ENCODE assay signal across 9 cellular contexts in the genomic region with DNA sequence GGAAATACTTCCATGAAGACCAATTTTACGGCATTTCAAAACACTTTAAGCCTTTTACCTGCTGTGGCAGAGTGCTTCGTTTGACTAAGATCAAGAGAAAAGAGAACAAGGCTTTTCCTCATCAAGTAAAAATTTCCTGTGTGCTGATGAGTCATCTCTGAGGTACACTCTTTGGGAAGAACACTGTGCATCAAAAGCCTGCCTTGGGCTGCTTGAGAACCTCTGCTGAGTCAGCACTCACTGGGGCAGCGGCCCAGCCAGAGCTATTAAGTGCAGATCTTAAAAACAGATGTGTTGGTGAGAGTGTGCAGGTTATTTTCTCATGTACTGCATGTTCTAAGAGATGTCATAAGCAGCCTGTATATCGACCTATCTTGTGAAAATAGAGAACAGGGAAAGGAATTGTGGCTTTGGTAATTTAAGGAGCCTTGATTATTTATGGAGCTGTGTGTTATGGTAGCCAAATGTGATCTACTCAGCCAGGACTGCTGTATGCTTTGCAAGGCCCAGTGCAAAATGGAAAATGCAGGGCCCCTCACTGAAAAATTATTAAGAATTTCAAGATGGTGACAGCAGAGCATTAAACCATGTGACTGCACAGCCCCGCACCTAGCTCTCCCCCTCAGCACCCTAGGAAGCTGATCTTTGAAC.
DNase-seq lines count a peak whose midpoint lies in the region; ATAC-seq and TF ChIP-seq lines count a peak whose summit lies in the region.
"Had no signal": no experiment of that assay in that cellular context is flagged by ENCODE, and none has a peak within 500 bp of the region (broad histone marks: within the 10 kb centered on the region; RNA-seq: fewer than 3 reads in every experiment).

No MANE protein-coding gene starts in this region.

- CTCF ChIA-PET in activated CD8-positive, alpha-beta T cell treated with anti-CD3 and anti-CD28 coated beads for 36 hours (lab: Charles Lee) = interaction anchor here (0.6 to 2.7 kb wide), 25 partner anchors 10 to 435 kb away, joined by 3 to 21 read pairs (median 4); no protein-coding TSS in a partner anchor

- no peaks in the 10 kb centered on the region for H3K27me3 Mint-ChIP-seq in activated CD8-positive, alpha-beta T cell treated with anti-CD3 and anti-CD28 coated beads for 36 hours
- H3K27me3 Mint-ChIP-seq: natural killer cell treated with Interleukin-12 subunit alpha and Interleukin-12 subunit beta and Interleukin-15 and Interleukin-18, amount 100 ng/mL, for 72 hours had no signal

- H3K9me3 ChIP-seq in HUES64 (ENCODE audit: insufficient read depth, low read depth, low read length) (no peaks in the 10 kb centered on the region), heart left ventricle (no peaks in the 10 kb centered on the region), WERI-Rb-1 (ENCODE audit: severe bottlenecking) (no peaks in the 10 kb centered on the region)

- H3K27ac Mint-ChIP-seq in activated CD8-positive, alpha-beta T cell treated with anti-CD3 and anti-CD28 coated beads for 36 hours = no peak overlapping the region

- no peak for TF ChIP-seq CTCF in activated CD8-positive, alpha-beta T cell treated with anti-CD3 and anti-CD28 coated beads for 36 hours (IDR thresholded peaks at IDR 0.05)
- TF ChIP-seq CTCF in heart left ventricle (IDR thresholded peaks at IDR 0.05) = no peak
- TF ChIP-seq CTCF in WERI-Rb-1 (IDR thresholded peaks at IDR 0.05; ENCODE audit: low read depth, low read length) = no peak

- no peak for TF ChIP-seq POLR2A in heart left ventricle (IDR thresholded peaks at IDR 0.05)

- in situ Hi-C loops in Caki2 (cut with HindIII; ENCODE audit: low pct_unique_long_range_greater_than_20kb, low sequenced_read_pairs) = no loop called here

- H3K27me3 ChIP-seq in HUES64 (ENCODE audit: insufficient read depth, low read length) = no peaks in the 10 kb centered on the region
- H3K27me3 ChIP-seq in heart left ventricle = no peaks in the 10 kb centered on the region
- H3K27me3 ChIP-seq in WERI-Rb-1 (ENCODE audit: insufficient read depth, low read depth, severe bottlenecking) = no peaks in the 10 kb centered on the region

- intact Hi-C loops in activated CD8-positive, alpha-beta T cell treated with anti-CD3 and anti-CD28 coated beads for 36 hours (cut with micrococcal nuclease) = loop anchor here (5.0 kb wide), 1 partner anchor 231 kb away; no protein-coding TSS in a partner anchor
- intact Hi-C loops in heart left ventricle (cut with DNase I) = loop anchor here in 2 of 10 donors (5.0 to 10.0 kb wide), 2 partner anchors 63 to 76 kb away; no protein-coding TSS in a partner anchor
- intact Hi-C loops in sciatic nerve (cut with DNase I) = no loop called here

- H3K27ac ChIP-seq in HUES64 (ENCODE audit: low read depth, low read length) = peak overlapping the region; percentile 54
- H3K27ac ChIP-seq in heart left ventricle = peak overlapping the region in 8 of 12 donors; percentile 6 to 67 (median 16)
- H3K27ac ChIP-seq in WERI-Rb-1 = no peak overlapping the region

- no peaks in the 10 kb centered on the region for H3K9me3 Mint-ChIP-seq in activated CD8-positive, alpha-beta T cell treated with anti-CD3 and anti-CD28 coated beads for 36 hours
- H3K9me3 Mint-ChIP-seq: natural killer cell treated with Interleukin-12 subunit alpha and Interleukin-12 subunit beta and Interleukin-15 and Interleukin-18, amount 100 ng/mL, for 72 hours had no signal

- ATAC-seq in activated CD8-positive, alpha-beta T cell treated with anti-CD3 and anti-CD28 coated beads for 36 hours = peak; percentile 29
- ATAC-seq in heart left ventricle (peak in 3 of 4 donors; percentile 32 to 69 (median 66)), sciatic nerve (peak; percentile 83), GM21619 (IDR thresholded peaks at IDR 0.05; ENCODE audit: unreplicated experiment) (no peak)

- H3K4me3 ChIP-seq in HUES64 (ENCODE audit: low read length) (no peak overlapping the region), heart left ventricle (no peak overlapping the region), WERI-Rb-1 (ENCODE audit: low read depth, low read length) (no peak overlapping the region; the same call in 1 of the 2 replicates)

- DNase-seq in Caki2 (ENCODE audit: low read depth) (peak; percentile 77), heart left ventricle (peak in 4 of 5 donors; percentile 32 to 71 (median 54)), sciatic nerve (ENCODE audit: low spot score) (no peak), NCI-H2171 treated with DMSO at 0.1 percent for 48 hours (lab: John Stamatoyannopoulos, UW) (no peak), WERI-Rb-1 (no peak)
- DNase-seq in activated CD8-positive, alpha-beta T cell treated with anti-CD3 and anti-CD28 coated beads for 36 hours = no peak

- POLR2A ChIA-PET in activated CD8-positive, alpha-beta T cell treated with anti-CD3 and anti-CD28 coated beads for 36 hours (lab: Charles Lee) = interaction anchor here (1.0 kb wide), 1 partner anchor 63 kb away, joined by 3 read pairs; no protein-coding TSS in a partner anchor

- no peak overlapping the region for H3K4me3 Mint-ChIP-seq in activated CD8-positive, alpha-beta T cell treated with anti-CD3 and anti-CD28 coated beads for 36 hours
- H3K4me3 Mint-ChIP-seq: natural killer cell treated with Interleukin-12 subunit alpha and Interleukin-12 subunit beta and Interleukin-15 and Interleukin-18, amount 100 ng/mL, for 72 hours had no signal

- peak overlapping the region; percentile 41; the same call in 1 of the 2 replicates for H3K9ac ChIP-seq in HUES64 (ENCODE audit: low read depth, low read length)

- H3K4me1 Mint-ChIP-seq in activated CD8-positive, alpha-beta T cell treated with anti-CD3 and anti-CD28 coated beads for 36 hours (ENCODE audit: low read depth) = peaks cover 37% of the 10 kb centered on the region

- no peaks in the 10 kb centered on the region for H3K36me3 ChIP-seq in HUES64 (ENCODE audit: insufficient read depth, low read length)
- peaks cover 0 to 97% (median 25%) of the 10 kb centered on the region in 9 donors for H3K36me3 ChIP-seq in heart left ventricle
- no peaks in the 10 kb centered on the region for H3K36me3 ChIP-seq in WERI-Rb-1

- peaks cover 35% of the 10 kb centered on the region for H3K4me1 ChIP-seq in HUES64 (ENCODE audit: insufficient read depth, low read length)
- peaks cover 0 to 53% (median 28%) of the 10 kb centered on the region in 12 donors for H3K4me1 ChIP-seq in heart left ventricle

- 74% methylated on average over 5 of the region's 5 CpGs for WGBS in HUES64
- 53 to 62% (median 57%) methylated on average over 5 of the region's 5 CpGs for WGBS in heart left ventricle, 4 donors

- no peaks in the 10 kb centered on the region for H3K36me3 Mint-ChIP-seq in activated CD8-positive, alpha-beta T cell treated with anti-CD3 and anti-CD28 coated beads for 36 hours (ENCODE audit: low read depth)
- H3K36me3 Mint-ChIP-seq: natural killer cell treated with Interleukin-12 subunit alpha and Interleukin-12 subunit beta and Interleukin-15 and Interleukin-18, amount 100 ng/mL, for 72 hours had no signal

Comparison
In these comparisons a context has a peak if more than half of its experiments do, and no peak if none do; other contexts are left out.
1. DNase-seq: peak in Caki2 (single experiment) and heart left ventricle (4 of 5); none in activated CD8-positive, alpha-beta T cell treated with anti-CD3 and anti-CD28 coated beads for 36 hours (single experiment), sciatic nerve (single experiment), NCI-H2171 treated with DMSO at 0.1 percent for 48 hours (single experiment) and WERI-Rb-1 (single experiment).